Comparison of ENCODE assay signal across 8 cellular contexts in the genomic region with DNA sequence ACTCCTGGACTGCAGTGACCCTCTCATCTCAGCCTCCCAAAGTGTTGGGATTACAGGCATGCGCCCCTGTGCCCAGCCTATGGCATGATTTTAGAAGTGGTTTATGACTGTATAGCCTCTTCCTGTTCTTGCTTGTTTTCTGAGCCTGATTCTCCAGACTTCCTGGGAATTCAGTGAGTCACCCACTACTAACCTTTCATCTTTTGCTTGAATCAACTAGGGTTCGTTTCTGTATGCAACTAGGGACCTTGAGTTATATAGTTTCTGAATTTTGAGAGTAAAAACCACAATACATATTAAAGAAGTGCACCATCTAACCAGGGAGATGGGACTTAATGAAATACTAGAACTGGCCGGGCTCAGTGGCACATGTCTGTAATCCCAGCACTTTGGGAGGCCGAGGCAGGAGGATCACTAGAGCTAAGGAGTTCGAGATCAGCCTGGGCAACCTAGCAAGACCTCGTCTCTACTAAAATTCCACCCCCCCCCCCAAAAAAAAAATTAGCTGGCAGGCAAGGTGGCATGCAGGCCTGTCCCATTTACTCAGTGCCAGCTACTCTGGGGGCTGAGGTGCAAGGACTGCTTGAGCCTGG.
DNase-seq lines count a peak whose midpoint lies in the region; ATAC-seq and TF ChIP-seq lines count a peak whose summit lies in the region.

No MANE protein-coding gene starts in this region.

- H3K27ac ChIP-seq in CD4-positive, alpha-beta T cell (ENCODE audit: low read depth, low read length) = no peak overlapping the region
- H3K27ac ChIP-seq in mesenchymal stem cell (ENCODE audit: low read length, poor library complexity, severe bottlenecking) (peak overlapping the region; percentile 65), substantia nigra (ENCODE audit: low read depth, low read length, poor library complexity, severe bottlenecking) (no peak overlapping the region)

- no peaks in the 10 kb centered on the region for H3K9me3 ChIP-seq in CD4-positive, alpha-beta T cell (ENCODE audit: control insufficient read depth, low read length)
- H3K9me3 ChIP-seq in mesenchymal stem cell (ENCODE audit: control insufficient read depth, low read length) = no peaks in the 10 kb centered on the region

- H3K14ac ChIP-seq in mesenchymal stem cell (ENCODE audit: low read length in 2 of 2) = no peak overlapping the region

- H3K23ac ChIP-seq in mesenchymal stem cell (ENCODE audit: low read length in 2 of 2) = no peak overlapping the region

- CTCF ChIA-PET in CD4-positive, alpha-beta T cell (lab: Charles Lee) = no interaction called here

- no peak overlapping the region for H2BK5ac ChIP-seq in mesenchymal stem cell (ENCODE audit: low read depth, low read length, poor library complexity, severe bottlenecking)

- intact Hi-C loops in CD4-positive, alpha-beta T cell (cut with DNase I, micrococcal nuclease) = no loop called here

- H2AFZ ChIP-seq in mesenchymal stem cell (ENCODE audit: low read depth, low read length) = no peak overlapping the region

- H2BK15ac ChIP-seq in mesenchymal stem cell (ENCODE audit: low read depth, poor library complexity, severe bottlenecking) = no peak overlapping the region

- H3K27ac Mint-ChIP-seq in CD4-positive, alpha-beta T cell = peak overlapping the region; percentile 55
- peak overlapping the region in 1 of 6 donors; percentile 78 for H3K27ac Mint-ChIP-seq in immature natural killer cell

- H2AK5ac ChIP-seq in mesenchymal stem cell (ENCODE audit: low read length, severe bottlenecking) = no peak overlapping the region

- peaks cover 21% of the 10 kb centered on the region for H3K36me3 Mint-ChIP-seq in CD4-positive, alpha-beta T cell (ENCODE audit: low read depth)
- peaks cover 0 to 3% (median 0%) of the 10 kb centered on the region in 3 donors for H3K36me3 Mint-ChIP-seq in immature natural killer cell

- no peaks in the 10 kb centered on the region for H3K36me3 ChIP-seq in mesenchymal stem cell (ENCODE audit: control insufficient read depth in 1 of 2, insufficient read depth in 2 of 2, low read depth in 1 of 2, low read length in 2 of 2)

- H3K4me3 Mint-ChIP-seq in CD4-positive, alpha-beta T cell = peak overlapping the region; percentile 18
- H3K4me3 Mint-ChIP-seq in immature natural killer cell = no peak overlapping the region

- ATAC-seq in CD4-positive, alpha-beta T cell (ENCODE audit: poor library complexity) = peak; percentile 41

- no peaks in the 10 kb centered on the region for H3K27me3 ChIP-seq in CD4-positive, alpha-beta T cell (ENCODE audit: control insufficient read depth, insufficient read depth, low read length)
- H3K27me3 ChIP-seq in mesenchymal stem cell (ENCODE audit: control insufficient read depth in 1 of 2, insufficient read depth in 1 of 2, low read length in 2 of 2) = no peaks in the 10 kb centered on the region

- H2BK12ac ChIP-seq in mesenchymal stem cell (ENCODE audit: low read length in 2 of 2) = no peak overlapping the region

- H3K9me3 Mint-ChIP-seq in CD4-positive, alpha-beta T cell = no peaks in the 10 kb centered on the region
- no peaks in the 10 kb centered on the region for H3K9me3 Mint-ChIP-seq in immature natural killer cell

- peak overlapping the region in 1 of 2 experiments; percentile 59 for H3K4ac ChIP-seq in mesenchymal stem cell (ENCODE audit: low read depth in 1 of 2, low read length in 2 of 2)

- 75% methylated on average over 4 of the region's 6 CpGs for WGBS in mesenchymal stem cell

- no peak overlapping the region for H3K4me2 ChIP-seq in mesenchymal stem cell (ENCODE audit: low read length, poor library complexity, severe bottlenecking)

- H3K18ac ChIP-seq in mesenchymal stem cell (ENCODE audit: low read depth in 1 of 2, low read length in 2 of 2) = no peak overlapping the region

- H3K4me1 Mint-ChIP-seq in CD4-positive, alpha-beta T cell (ENCODE audit: low read depth) = peaks cover 51% of the 10 kb centered on the region
- H3K4me1 Mint-ChIP-seq in immature natural killer cell = peaks cover 32 to 40% of the 10 kb centered on the region in 2 donors

- peaks cover 8% of the 10 kb centered on the region for H3K4me1 ChIP-seq in mesenchymal stem cell (ENCODE audit: control insufficient read depth, insufficient read depth, low read depth, low read length)

- POLR2A ChIA-PET in CD4-positive, alpha-beta T cell (lab: Charles Lee) = interaction anchor here (0.9 kb wide), 1 partner anchor 93 kb away, joined by 3 read pairs; no protein-coding TSS in a partner anchor

- H3K27me3 Mint-ChIP-seq in CD4-positive, alpha-beta T cell = no peaks in the 10 kb centered on the region
- peaks cover 0 to 2% (median 0%) of the 10 kb centered on the region in 3 donors for H3K27me3 Mint-ChIP-seq in immature natural killer cell (ENCODE audit: low read depth in 3 of 3)

- peak overlapping the region; percentile 80 for H4K8ac ChIP-seq in mesenchymal stem cell (ENCODE audit: low read length)

- H3K79me1 ChIP-seq in mesenchymal stem cell (replicated peaks; ENCODE audit: low read length, poor library complexity, severe bottlenecking) = peaks cover 17% of the 10 kb centered on the region

- H2BK120ac ChIP-seq in mesenchymal stem cell (ENCODE audit: low read depth, low read length) = no peak overlapping the region

- peak overlapping the region; percentile 27 for H3K9ac ChIP-seq in mesenchymal stem cell (ENCODE audit: low read length)

- H4K91ac ChIP-seq in mesenchymal stem cell (ENCODE audit: low read length) = no peak overlapping the region

- DNase-seq in CD4-positive, alpha-beta T cell = no peak
- peak; percentile 8 for DNase-seq in MV-4-11 (lab: John Stamatoyannopoulos, UW)
- DNase-seq in astrocyte of the hippocampus (ENCODE audit: low read depth, low spot score) = peak; percentile 72
- DNase-seq in mesenchymal stem cell = peak; percentile 90
- DNase-seq in substantia nigra (lab: John Stamatoyannopoulos, UW) = no peak
- DNase-seq in NCI-H82 (lab: John Stamatoyannopoulos, UW) = no peak
- no peak for DNase-seq in inferior parietal cortex (ENCODE audit: extremely low spot score)
- no peak for DNase-seq in immature natural killer cell

- H3K4me3 ChIP-seq in mesenchymal stem cell (ENCODE audit: insufficient read depth in 1 of 2, low read depth in 1 of 2, low read length in 2 of 2) = no peak overlapping the region

- TF ChIP-seq CTCF in CD4-positive, alpha-beta T cell (IDR thresholded peaks at IDR 0.05) = no peak

Comparison
In these comparisons a context has a peak if more than half of its experiments do, and no peak if none do; other contexts are left out.
1. DNase-seq: peak in MV-4-11 (single experiment), astrocyte of the hippocampus (single experiment) and mesenchymal stem cell (single experiment); none in CD4-positive, alpha-beta T cell (0 of 10), substantia nigra (0 of 49), NCI-H82 (single experiment), inferior parietal cortex (single experiment) and immature natural killer cell (0 of 3).